8 cellular contexts compared by ENCODE assay signal in genomic region chr18:76524900-76525698, GRCh38. TPM values are rescaled to one million over a fixed set of nuclear protein-coding genes. Genes with fewer than 3 reads are reported as not detected.
A peak's percentile ranks its signal among the peaks of the same experiment; 100 is the strongest.
DNase-seq lines count a peak whose midpoint lies in the region; ATAC-seq and TF ChIP-seq lines count a peak whose summit lies in the region.

No MANE protein-coding gene starts in this region.

- peak; percentile 88 for ATAC-seq in T-helper 17 cell

- peak overlapping the region; percentile 15 to 18 for H3K4me3 ChIP-seq in prostate gland

- intact Hi-C loops in prostate gland (cut with DNase I), result loop anchor here (5.0 kb wide), 1 partner anchor 42 kb away; no protein-coding TSS in a partner anchor

- peak overlapping the region; percentile 72 for H3K4me3 Mint-ChIP-seq in T-helper 17 cell

- no peaks in the 10 kb centered on the region for H3K4me1 ChIP-seq in prostate gland (replicated peaks)

- no peak for TF ChIP-seq POLR2A in prostate gland (IDR thresholded peaks at IDR 0.05)

- peaks cover 51% of the 10 kb centered on the region for H3K27me3 Mint-ChIP-seq in T-helper 17 cell

- DNase-seq in CD1c-positive myeloid dendritic cell (ENCODE audit: extremely low spot score) (peak; percentile 36), LHCN-M2 (ENCODE audit: low read depth) (peak; percentile 41), T-helper 17 cell (no peak), glomerular visceral epithelial cell (ENCODE audit: extremely low spot score) (peak; percentile 18), prostate gland (ENCODE audit: low spot score) (no peak), NCI-H446 treated with DMSO at 0.1 percent for 48 hours (lab: John Stamatoyannopoulos, UW) (no peak)
- no peak for DNase-seq in activated CD4-positive, CD25-positive, alpha-beta regulatory T cell (lab: John Stamatoyannopoulos, UW)
- DNase-seq in activated CD4-positive, alpha-beta T cell treated with anti-CD3 and anti-CD28 coated beads for 4 hours, result no peak

- H3K36me3 Mint-ChIP-seq in T-helper 17 cell (ENCODE audit: low read depth), result no peaks in the 10 kb centered on the region

- H3K4me1 Mint-ChIP-seq in T-helper 17 cell, result peaks cover 10% of the 10 kb centered on the region

- H3K36me3 ChIP-seq in prostate gland, result no peaks in the 10 kb centered on the region

- TF ChIP-seq CTCF in prostate gland (IDR thresholded peaks at IDR 0.05), result no peak

- H3K27ac Mint-ChIP-seq in T-helper 17 cell, result peak overlapping the region; percentile 56

- H3K27ac ChIP-seq in prostate gland, result peak overlapping the region; percentile 38 to 58

- 14% methylated on average over 20 of the region's 20 CpGs for WGBS in prostate gland

- no peaks in the 10 kb centered on the region for H3K27me3 ChIP-seq in prostate gland (replicated peaks; ENCODE audit: insufficient read depth)

- no peaks in the 10 kb centered on the region for H3K9me3 ChIP-seq in T-helper 17 cell (ENCODE audit: control insufficient read depth, low read length, poor library complexity, severe bottlenecking)
- no peaks in the 10 kb centered on the region for H3K9me3 ChIP-seq in prostate gland

RNA-seq across cellular contexts. Expression of gene ZNF516, which starts 30.1 kb away (rescaled TPM):
- total RNA-seq in LHCN-M2 (2014; rRNA removed), result 5.5 and 7.9 TPM in 2 replicates
- 3.9 TPM for polyA plus RNA-seq in LHCN-M2 (2012)
- total RNA-seq in T-helper 17 cell, result 10 to 100 TPM; 16.5 to 29.6 TPM
- total RNA-seq in prostate gland, result 100 to 1,000 TPM in 1 of 2 donors, 10 to 100 TPM in 1; 25.0 to 158 TPM

Comparison
In these comparisons a context has a peak if more than half of its experiments do, and no peak if none do; other contexts are left out.
1. DNase-seq: peak in CD1c-positive myeloid dendritic cell (single experiment), LHCN-M2 (single experiment) and glomerular visceral epithelial cell (single experiment); none in T-helper 17 cell (0 of 3), prostate gland (single experiment), activated CD4-positive, CD25-positive, alpha-beta regulatory T cell (0 of 4), NCI-H446 treated with DMSO at 0.1 percent for 48 hours (single experiment) and activated CD4-positive, alpha-beta T cell treated with anti-CD3 and anti-CD28 coated beads for 4 hours (0 of 2).